8 cellular contexts compared by ENCODE assay signal in the genomic region with DNA sequence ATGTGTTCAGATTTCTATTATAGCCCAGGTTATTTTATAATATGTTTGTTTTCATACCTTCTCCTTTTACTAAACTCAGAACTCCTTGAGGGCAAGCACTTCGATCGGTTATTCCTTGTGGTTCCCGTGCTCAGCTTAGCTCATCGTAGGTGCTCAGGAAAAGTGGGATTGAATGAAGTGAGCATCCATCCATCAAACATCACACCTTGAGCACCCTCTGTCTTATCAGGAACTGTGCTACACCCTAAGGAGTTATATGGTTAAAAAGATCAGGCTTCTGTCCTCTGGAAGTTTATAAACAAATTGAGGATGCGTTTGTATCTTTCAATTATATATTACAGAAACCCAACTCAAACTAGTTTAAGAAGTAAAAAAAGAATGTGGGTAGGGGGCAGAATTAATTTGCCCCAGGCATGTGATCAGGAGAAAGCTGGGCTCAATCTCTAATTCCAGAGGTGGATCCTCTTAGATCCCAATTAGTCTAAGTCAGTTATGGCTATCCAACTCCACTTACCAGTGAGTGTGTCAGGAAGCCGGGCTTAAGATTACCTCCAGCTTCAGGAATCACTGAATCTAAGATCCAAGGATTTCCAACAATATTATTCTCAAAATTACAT. TPM values are rescaled to one million over a fixed set of nuclear protein-coding genes. Genes with fewer than 3 reads are reported as not detected.
DNase-seq lines count a peak whose midpoint lies in the region; ATAC-seq, FAIRE-seq and TF ChIP-seq lines count a peak whose summit lies in the region.
"Had no signal": no experiment of that assay in that cellular context is flagged by ENCODE, and none has a peak within 500 bp of the region (broad histone marks: within the 10 kb centered on the region; RNA-seq: fewer than 3 reads in every experiment).

No MANE protein-coding gene starts in this region.

- H3K27me3 ChIP-seq in bronchial epithelial cell (ENCODE audit: control insufficient read depth, insufficient read depth, low read length): no peaks in the 10 kb centered on the region
- H3K27me3 ChIP-seq in osteoblast (ENCODE audit: insufficient read depth, low read length): no peaks in the 10 kb centered on the region
- H3K27me3 ChIP-seq in ascending aorta: no peaks in the 10 kb centered on the region

- H2AFZ ChIP-seq in osteoblast (ENCODE audit: low read length): no peak overlapping the region

- H3K27ac ChIP-seq in osteoblast (ENCODE audit: low read depth, low read length) (no peak overlapping the region), ascending aorta (no peak overlapping the region)

- intact Hi-C loops in ascending aorta (cut with DNase I): loop anchor here (5.0 kb wide), 1 partner anchor 38 kb away; no protein-coding TSS in a partner anchor

- H3K79me2 ChIP-seq in osteoblast (ENCODE audit: insufficient read depth, low read length): no peaks in the 10 kb centered on the region

- H3K4me1 ChIP-seq in osteoblast (ENCODE audit: insufficient read depth, low read length) (peaks cover 53% of the 10 kb centered on the region), ascending aorta (peaks cover 6 to 21% of the 10 kb centered on the region in 2 donors)

- FAIRE-seq in bronchial epithelial cell (lab: Jason Lieb, UNC): no peak
- FAIRE-seq: colon had no signal

- TF ChIP-seq CTCF in GM12873 (IDR thresholded peaks at IDR 0.05; ENCODE audit: insufficient read depth, low read depth, low read length, missing control alignments): peak; percentile 57
- peak; percentile 11 for TF ChIP-seq CTCF in NB4 (IDR thresholded peaks at IDR 0.05; ENCODE audit: low read depth, low read length)
- peak; percentile 61 for TF ChIP-seq CTCF in bronchial epithelial cell (IDR thresholded peaks at IDR 0.05; ENCODE audit: insufficient read depth, low read length, severe bottlenecking)
- peak; percentile 51 for TF ChIP-seq CTCF in osteoblast (IDR thresholded peaks at IDR 0.05; ENCODE audit: extremely low read depth, low read depth, low read length)
- TF ChIP-seq CTCF in ascending aorta (IDR thresholded peaks at IDR 0.05): no peak

- ATAC-seq in GM21423 (IDR thresholded peaks at IDR 0.05; ENCODE audit: unreplicated experiment): no peak

- DNase-seq in NB4 (ENCODE audit: low read depth) (no peak), bronchial epithelial cell (ENCODE audit: low read depth) (peak; percentile 61), osteoblast (ENCODE audit: insufficient read length, low spot score, missing footprints) (no peak), activated gamma-delta T cell (lab: John Stamatoyannopoulos, UW) (no peak), ascending aorta (ENCODE audit: low spot score in 2 of 2) (no peak)

- H3K36me3 ChIP-seq in bronchial epithelial cell (ENCODE audit: control insufficient read depth, insufficient read depth, low read length): no peaks in the 10 kb centered on the region
- no peaks in the 10 kb centered on the region for H3K36me3 ChIP-seq in osteoblast (ENCODE audit: insufficient read depth, low read length)
- H3K36me3 ChIP-seq in ascending aorta: no peaks in the 10 kb centered on the region

- no peak overlapping the region for H3K4me2 ChIP-seq in osteoblast (ENCODE audit: insufficient read depth, low read length)

- H3K9me3 ChIP-seq in osteoblast (ENCODE audit: low read depth, low read length) (no peaks in the 10 kb centered on the region), ascending aorta (no peaks in the 10 kb centered on the region)

- no peak overlapping the region for H3K4me3 ChIP-seq in NB4 (ENCODE audit: low read depth, low read length)
- H3K4me3 ChIP-seq in bronchial epithelial cell (ENCODE audit: low read depth, low read length): no peak overlapping the region
- no peak overlapping the region for H3K4me3 ChIP-seq in osteoblast (ENCODE audit: insufficient read depth, low read length)
- H3K4me3 ChIP-seq in ascending aorta: no peak overlapping the region

- no peak for TF ChIP-seq POLR2A in NB4 (IDR thresholded peaks at IDR 0.05; ENCODE audit: extremely low read depth, insufficient read length)

- H4K20me1 ChIP-seq in osteoblast (ENCODE audit: insufficient read depth, low read length): no peaks in the 10 kb centered on the region

RNA-seq across cellular contexts. Expression of gene RRAS2, which starts 59.9 kb away (rescaled TPM):
- 169 and 235 TPM in 2 replicates for total RNA-seq in bronchial epithelial cell
- 91.1 and 101 TPM in 2 replicates for total RNA-seq in osteoblast
- 28.1 TPM for total RNA-seq in ascending aorta

Comparison
In these comparisons a context has a peak if more than half of its experiments do, and no peak if none do; other contexts are left out.
1. CTCF ChIP-seq: peak in GM12873 (single experiment), NB4 (single experiment), bronchial epithelial cell (single experiment) and osteoblast (single experiment); none in ascending aorta (0 of 3).